In genomic region chr21:42414928-42415769, GRCh38 we compare ENCODE assay signal across 8 cellular contexts. TPM values are rescaled to one million over a fixed set of nuclear protein-coding genes. Genes with fewer than 3 reads are reported as not detected.
DNase-seq lines count a peak whose midpoint lies in the region; ATAC-seq and TF ChIP-seq lines count a peak whose summit lies in the region.

No MANE protein-coding gene starts in this region.

- H3K27ac ChIP-seq in CD8-positive, alpha-beta T cell (ENCODE audit: low read depth, low read length): peak overlapping the region; percentile 63

- DNase-seq in CD8-positive, alpha-beta T cell: peak; percentile 66 to 97 (median 78)
- DNase-seq in activated T-cell treated with anti-CD3 and anti-CD28 coated beads, Interleukin-2, amount 50 U/mL, for 24 hours: peak; percentile 90
- DNase-seq in iris pigment epithelial cell (ENCODE audit: low read depth) (peak; percentile 59), NCI-H187 (lab: John Stamatoyannopoulos, UW) (no peak), hepatic stellate cell (ENCODE audit: low spot score) (no peak)
- peak; percentile 84 to 88 for DNase-seq in stimulated activated CD8-positive, alpha-beta memory T cell treated with anti-CD3 and anti-CD28 coated beads, Interleukin-4, amount 100 ng/mL, for 4 hours (ENCODE audit: low read depth in 2 of 2, low spot score in 1 of 2)

- CTCF ChIA-PET in CD8-positive, alpha-beta T cell (lab: Charles Lee): no interaction called here

- H3K9me3 Mint-ChIP-seq in CD8-positive, alpha-beta T cell: no peaks in the 10 kb centered on the region
- peaks cover 0 to 6% (median 1%) of the 10 kb centered on the region in 3 donors for H3K9me3 Mint-ChIP-seq in IgD-negative memory B cell
- peaks cover 3% of the 10 kb centered on the region for H3K9me3 Mint-ChIP-seq in activated T-cell treated with anti-CD3 and anti-CD28 coated beads, Interleukin-2, amount 50 U/mL, for 24 hours

- peaks cover 61% of the 10 kb centered on the region for H3K4me1 Mint-ChIP-seq in CD8-positive, alpha-beta T cell (ENCODE audit: low read depth)
- H3K4me1 Mint-ChIP-seq in IgD-negative memory B cell: peaks cover 0 to 14% (median 4%) of the 10 kb centered on the region in 3 donors
- H3K4me1 Mint-ChIP-seq in activated T-cell treated with anti-CD3 and anti-CD28 coated beads, Interleukin-2, amount 50 U/mL, for 24 hours (ENCODE audit: low read depth): peaks cover 25% of the 10 kb centered on the region

- no peaks in the 10 kb centered on the region for H3K27me3 ChIP-seq in CD8-positive, alpha-beta T cell (ENCODE audit: insufficient read depth, low read length)

- intact Hi-C loops in CD8-positive, alpha-beta T cell (cut with DNase I, micrococcal nuclease): loop anchor here (1.0 to 2.0 kb wide), 6 partner anchors 8 to 49 kb away; no protein-coding TSS in a partner anchor

- H3K27me3 Mint-ChIP-seq in CD8-positive, alpha-beta T cell (ENCODE audit: low read depth): no peaks in the 10 kb centered on the region
- H3K27me3 Mint-ChIP-seq in IgD-negative memory B cell: peaks cover 9% of the 10 kb centered on the region
- no peaks in the 10 kb centered on the region for H3K27me3 Mint-ChIP-seq in activated T-cell treated with anti-CD3 and anti-CD28 coated beads, Interleukin-2, amount 50 U/mL, for 24 hours

- no peak for TF ChIP-seq CTCF in CD8-positive, alpha-beta T cell (IDR thresholded peaks at IDR 0.05)

- POLR2A ChIA-PET in CD8-positive, alpha-beta T cell (lab: Charles Lee): interaction anchor here (1.3 to 4.3 kb wide), 5 partner anchors 9 to 12 kb away, joined by 4 to 36 read pairs (median 6); partner anchors contain the start of gene UBASH3A

- H3K9me3 ChIP-seq in CD8-positive, alpha-beta T cell (ENCODE audit: low read length): no peaks in the 10 kb centered on the region

- peak; percentile 91 for ATAC-seq in CD8-positive, alpha-beta T cell
- peak; percentile 72 for ATAC-seq in GM21528 (IDR thresholded peaks at IDR 0.05; ENCODE audit: low FRiP score, unreplicated experiment)

- H3K4me3 Mint-ChIP-seq in CD8-positive, alpha-beta T cell: peak overlapping the region; percentile 74
- H3K4me3 Mint-ChIP-seq in IgD-negative memory B cell: peak overlapping the region in 3 of 4 donors; percentile 67 to 86 (median 84)
- peak overlapping the region; percentile 71 for H3K4me3 Mint-ChIP-seq in activated T-cell treated with anti-CD3 and anti-CD28 coated beads, Interleukin-2, amount 50 U/mL, for 24 hours

- H3K4me1 ChIP-seq in CD8-positive, alpha-beta T cell (ENCODE audit: insufficient read depth, low read length): peaks cover 77% of the 10 kb centered on the region

- peaks cover 35% of the 10 kb centered on the region for H3K36me3 Mint-ChIP-seq in CD8-positive, alpha-beta T cell
- H3K36me3 Mint-ChIP-seq in IgD-negative memory B cell: peaks cover 2% of the 10 kb centered on the region
- H3K36me3 Mint-ChIP-seq in activated T-cell treated with anti-CD3 and anti-CD28 coated beads, Interleukin-2, amount 50 U/mL, for 24 hours (ENCODE audit: low read depth): peaks cover 49% of the 10 kb centered on the region

- peak overlapping the region; percentile 99 for H3K27ac Mint-ChIP-seq in CD8-positive, alpha-beta T cell
- peak overlapping the region; percentile 39 to 97 (median 71) for H3K27ac Mint-ChIP-seq in IgD-negative memory B cell
- H3K27ac Mint-ChIP-seq in activated T-cell treated with anti-CD3 and anti-CD28 coated beads, Interleukin-2, amount 50 U/mL, for 24 hours: peak overlapping the region; percentile 99

- peak overlapping the region; percentile 29 for H3K4me3 ChIP-seq in CD8-positive, alpha-beta T cell (ENCODE audit: low read depth, low read length)

- H3K36me3 ChIP-seq in CD8-positive, alpha-beta T cell (ENCODE audit: insufficient read depth, low read length): peaks cover 84% of the 10 kb centered on the region

RNA-seq across cellular contexts. Expression of gene UBASH3A, which starts 11.4 kb away (rescaled TPM):
- total RNA-seq in CD8-positive, alpha-beta T cell: 10 to 100 TPM; 62.9 to 63.4 TPM
- polyA plus RNA-seq in IgD-negative memory B cell: 1.6 TPM

RNA-seq across cellular contexts. Expression of gene TMPRSS3, which starts 19.3 kb away (rescaled TPM):
- 1 to 10 TPM; 1.2 TPM for total RNA-seq in CD8-positive, alpha-beta T cell
- polyA plus RNA-seq in IgD-negative memory B cell: not detected

RNA-seq across cellular contexts. Expression of gene TFF1, which starts 48.8 kb away (rescaled TPM):
- not detected for total RNA-seq in CD8-positive, alpha-beta T cell
- not detected for polyA plus RNA-seq in IgD-negative memory B cell

Comparison
In these comparisons a context has a peak if more than half of its experiments do, and no peak if none do; other contexts are left out.
1. DNase-seq: peak in CD8-positive, alpha-beta T cell (7 of 7), activated T-cell treated with anti-CD3 and anti-CD28 coated beads, Interleukin-2, amount 50 U/mL, for 24 hours (single experiment), iris pigment epithelial cell (single experiment) and stimulated activated CD8-positive, alpha-beta memory T cell treated with anti-CD3 and anti-CD28 coated beads, Interleukin-4, amount 100 ng/mL, for 4 hours (2 of 2); none in NCI-H187 (0 of 2) and hepatic stellate cell (single experiment).
2. Peak in every context shown above with its lines, with median percentiles within 50 percentile points of each other: H3K27ac Mint-ChIP-seq and H3K4me3 Mint-ChIP-seq.